8 cellular contexts compared by ENCODE assay signal in genomic region chr10:80078448-80079311, GRCh38. TPM values are rescaled to one million over a fixed set of nuclear protein-coding genes. Genes with fewer than 3 reads are reported as not detected.
DNase-seq lines count a peak whose midpoint lies in the region; ATAC-seq, FAIRE-seq and TF ChIP-seq lines count a peak whose summit lies in the region.

A gene with protein sequence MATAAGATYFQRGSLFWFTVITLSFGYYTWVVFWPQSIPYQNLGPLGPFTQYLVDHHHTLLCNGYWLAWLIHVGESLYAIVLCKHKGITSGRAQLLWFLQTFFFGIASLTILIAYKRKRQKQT (plus strand): TSS chr10:80078665. CDS start chr10:80078700, 35 bp downstream.

- H3K79me2 ChIP-seq in OCI-LY3 (ENCODE audit: low read length) = no peaks in the 10 kb centered on the region; the same call in 1 of the 2 replicates
- H3K79me2 ChIP-seq in endothelial cell of umbilical vein (ENCODE audit: control insufficient read depth, insufficient read depth, low read length) = no peaks in the 10 kb centered on the region

- TF ChIP-seq CTCF in OCI-LY3 (IDR thresholded peaks at IDR 0.05; ENCODE audit: low read depth, low read length) (no peak), endothelial cell of umbilical vein (IDR thresholded peaks at IDR 0.05; ENCODE audit: extremely low read depth in 1 of 2, insufficient read depth in 1 of 2, low read depth in 1 of 2, low read length in 2 of 2) (no peak)

- H3K27ac ChIP-seq in OCI-LY3 (ENCODE audit: low read length) (peak within 1 kb of the TSS; percentile 72), endothelial cell of umbilical vein (ENCODE audit: insufficient read depth, low read depth, low read length) (peak within 1 kb of the TSS; percentile 48)

- no peaks in the 10 kb centered on the region for H3K36me3 ChIP-seq in OCI-LY3 (replicated peaks; ENCODE audit: low read depth, low read length)
- no peaks in the 10 kb centered on the region for H3K36me3 ChIP-seq in endothelial cell of umbilical vein (ENCODE audit: control insufficient read depth in 2 of 2, extremely low read depth in 1 of 2, insufficient read depth in 2 of 2, low read length in 2 of 2)

- H3K9ac ChIP-seq in OCI-LY3 (ENCODE audit: low read length) (peak within 1 kb of the TSS; percentile 93), endothelial cell of umbilical vein (replicated peaks; ENCODE audit: extremely low read depth, insufficient read depth, low read length) (peak within 1 kb of the TSS; percentile 78)

- DNase-seq in Caki2 (ENCODE audit: low read depth) (peak; percentile 88), HTR-8/SVneo (ENCODE audit: insufficient read length, low spot score) (peak; percentile 93), endothelial cell of umbilical vein (ENCODE audit: low read depth, low spot score) (peak; percentile 88), middle frontal gyrus (ENCODE audit: extremely low spot score, low spot score) (peak; percentile 81)
- DNase-seq in activated CD8-positive, alpha-beta memory T cell treated with anti-CD3 and anti-CD28 coated beads, Interleukin-2, amount 50 U/mL, for 48 hours = peak; percentile 94
- DNase-seq in stimulated activated CD8-positive, alpha-beta memory T cell treated with anti-CD3 and anti-CD28 coated beads, Interleukin-2, amount 100 ng/mL, for 1 hour (ENCODE audit: low read depth in 2 of 2) = peak; percentile 73 to 85

- H3K9me1 ChIP-seq in endothelial cell of umbilical vein (replicated peaks; ENCODE audit: control insufficient read depth, extremely low read depth, insufficient read depth, low read length) = no peaks in the 10 kb centered on the region

- H3K4me3 ChIP-seq in OCI-LY3 (ENCODE audit: low read length) (peak within 1 kb of the TSS; percentile 98), endothelial cell of umbilical vein (replicated peaks in 1 of 3; ENCODE audit: insufficient read depth in 1 of 3, low read depth in 1 of 3, low read length in 3 of 3) (peak within 1 kb of the TSS; percentile 46 to 94 (median 79))

- H3K9me3 ChIP-seq in OCI-LY3 (ENCODE audit: insufficient read depth, low read length) (no peaks in the 10 kb centered on the region), endothelial cell of umbilical vein (replicated peaks; ENCODE audit: control insufficient read depth, insufficient read depth, low read length) (no peaks in the 10 kb centered on the region)

- H2AFZ ChIP-seq in OCI-LY3 (ENCODE audit: low read depth, low read length) (peak within 1 kb of the TSS; percentile 80), endothelial cell of umbilical vein (ENCODE audit: low read depth, low read length) (peak within 1 kb of the TSS; percentile 99)

- no peaks in the 10 kb centered on the region for H4K20me1 ChIP-seq in OCI-LY3 (ENCODE audit: insufficient read depth, low read length)
- H4K20me1 ChIP-seq in endothelial cell of umbilical vein (replicated peaks; ENCODE audit: control insufficient read depth, extremely low read depth, insufficient read depth, low read length) = no peaks in the 10 kb centered on the region

- H3K27me3 ChIP-seq in OCI-LY3 (ENCODE audit: low read depth, low read length) (no peaks in the 10 kb centered on the region), endothelial cell of umbilical vein (ENCODE audit: control insufficient read depth in 2 of 2, insufficient read depth in 2 of 2, low read length in 2 of 2) (no peaks in the 10 kb centered on the region)

- H3K4me1 ChIP-seq in OCI-LY3 (ENCODE audit: low read length) (peaks cover 6% of the 10 kb centered on the region), endothelial cell of umbilical vein (ENCODE audit: control insufficient read depth, extremely low read depth, insufficient read depth, low read length) (peaks cover 8% of the 10 kb centered on the region)

- dilution Hi-C loops in endothelial cell of umbilical vein (cut with MboI; ENCODE audit: extremely low pct_ligation_motif_present, low sequenced_read_pairs) = no loop called here

- no TSS peak for BruUV-seq in endothelial cell of umbilical vein (replicated peaks; lab: Mats Ljungman, UMichigan)

- ATAC-seq in GM21381 (IDR thresholded peaks at IDR 0.05; ENCODE audit: unreplicated experiment) = peak; percentile 83

- intact Hi-C loops in endothelial cell of umbilical vein (cut with micrococcal nuclease) = loop anchor here (2.0 to 5.0 kb wide), 2 partner anchors 58 to 129 kb away; partner anchors contain the start of gene ANXA11

- H3K4me2 ChIP-seq in OCI-LY3 (ENCODE audit: low read length) (peak within 1 kb of the TSS; percentile 84), endothelial cell of umbilical vein (ENCODE audit: insufficient read depth, low read length) (peak within 1 kb of the TSS; percentile 95)

- FAIRE-seq in HTR-8/SVneo (lab: Jason Lieb, UNC) (peak; percentile 81), endothelial cell of umbilical vein (lab: Jason Lieb, UNC) (peak; percentile 79)

- CTCF ChIA-PET in endothelial cell of umbilical vein (lab: Charles Lee) = interaction anchor here (0.6 to 2.3 kb wide), 13 partner anchors 9 to 744 kb away, joined by 3 to 17 read pairs (median 3); no protein-coding TSS in a partner anchor

- POLR2A ChIA-PET in endothelial cell of umbilical vein (lab: Charles Lee) = interaction anchor here (0.6 kb wide), 1 partner anchor 19 kb away, joined by 3 read pairs; no protein-coding TSS in a partner anchor

- in situ Hi-C loops in Caki2 (cut with HindIII; ENCODE audit: low pct_unique_long_range_greater_than_20kb, low sequenced_read_pairs) = no loop called here

- TF ChIP-seq POLR2A in endothelial cell of umbilical vein (IDR thresholded peaks at IDR 0.05; ENCODE audit: low read depth, low read length) = no peak

TF ChIP-seq in endothelial cell of umbilical vein, 7 proteins besides CTCF, POLR2A, EP300 and RAD21:
- TF ChIP-seq POLR2AphosphoS5 (IDR thresholded peaks at IDR 0.05; ENCODE audit: insufficient read depth, low read depth, low read length) = peak; percentile 44
- TF ChIP-seq FOS (IDR thresholded peaks at IDR 0.05; ENCODE audit: borderline replicate concordance, insufficient read depth, low read length) = no peak

RNA-seq across cellular contexts. Expression of the gene that starts here (rescaled TPM):
- 19.8 and 46.2 TPM in 2 replicates for total RNA-seq in Caki2 (2014; rRNA removed; shearing (Covaris generic); ENCODE audit: low replicate concordance)
- total RNA-seq in endothelial cell of umbilical vein = 6.0 and 10.1 TPM in 2 replicates
- polyA plus RNA-seq in endothelial cell of umbilical vein = 13.4 and 14.9 TPM in 2 replicates
- polyA plus RNA-seq in endothelial cell of umbilical vein (2011; cell fraction: cytosol; rRNA removed) = 11.0 and 11.3 TPM in 2 replicates
- 6.3 and 9.1 TPM in 2 replicates for polyA plus RNA-seq in endothelial cell of umbilical vein (2011; cell fraction: nucleus; rRNA removed)
- 7.7 and 8.3 TPM in 2 replicates for polyA plus RNA-seq in endothelial cell of umbilical vein (2012)
- polyA minus RNA-seq in endothelial cell of umbilical vein = 21.5 and 32.0 TPM in 2 replicates
- 9.4 TPM for polyA minus RNA-seq in endothelial cell of umbilical vein (2011; cell fraction: cytosol; rRNA and poly(A)+ RNA removed)
- 1.8 and 4.7 TPM in 2 replicates for polyA minus RNA-seq in endothelial cell of umbilical vein (2011; cell fraction: nucleus; rRNA and poly(A)+ RNA removed)

Comparison
In these comparisons a context has a peak if more than half of its experiments do, and no peak if none do; other contexts are left out.
1. Peak in every context shown above with its lines: DNase-seq, ATAC-seq, H3K4me3 ChIP-seq and H3K27ac ChIP-seq.